Comparison of ENCODE assay signal across 22 cellular contexts in the genomic region with DNA sequence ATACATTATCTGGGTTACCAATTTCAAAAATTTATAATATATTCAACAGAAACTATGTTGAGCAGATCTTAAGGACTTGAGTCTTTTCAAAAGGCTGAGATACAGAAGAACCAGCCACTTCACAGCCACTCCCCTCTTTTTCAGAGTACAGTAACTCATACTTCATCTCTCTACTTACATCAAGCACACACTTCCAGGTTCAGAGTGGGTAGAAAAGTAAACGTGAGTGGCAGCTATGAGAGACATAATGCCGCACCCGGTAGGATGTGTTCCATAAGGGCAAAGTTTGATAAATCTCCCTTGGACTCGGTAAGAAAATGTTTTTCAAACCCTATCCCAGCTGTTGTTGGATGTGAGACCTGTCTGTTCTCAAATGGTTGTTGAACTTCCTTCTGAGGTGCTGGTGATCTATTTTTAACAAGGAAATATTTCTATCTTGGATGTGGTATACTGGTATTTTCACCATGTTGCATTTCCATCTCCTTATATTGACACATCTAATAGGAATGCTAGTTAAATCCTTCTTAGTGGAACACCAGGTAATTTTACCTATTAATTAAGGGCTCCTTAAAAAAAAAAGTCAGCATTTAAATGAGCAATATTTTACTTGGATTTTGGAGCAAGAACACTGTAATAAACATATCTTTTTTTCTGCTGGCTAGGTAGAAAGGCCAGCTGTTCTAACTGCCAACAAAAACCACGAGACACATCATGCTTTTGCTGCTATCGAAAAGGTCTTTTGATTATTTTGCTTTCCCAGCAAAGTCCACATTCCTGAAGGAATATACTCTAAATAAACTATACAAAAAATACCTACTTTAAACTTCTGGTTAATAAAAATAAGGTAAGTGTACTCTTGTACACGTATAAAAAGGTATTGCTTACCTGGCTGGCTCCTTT. TPM values are rescaled to one million over a fixed set of nuclear protein-coding genes. Genes with fewer than 3 reads are reported as not detected.
DNase-seq lines count a peak whose midpoint lies in the region; ATAC-seq and TF ChIP-seq lines count a peak whose summit lies in the region.
"Had no signal": no experiment of that assay in that cellular context is flagged by ENCODE, and none has a peak within 500 bp of the region (broad histone marks: within the 10 kb centered on the region; RNA-seq: fewer than 3 reads in every experiment).

No MANE protein-coding gene starts in this region.

- no peak for TF ChIP-seq CTCF in fibroblast of the aortic adventitia (IDR thresholded peaks at IDR 0.05; ENCODE audit: insufficient read depth, low read length)
- TF ChIP-seq CTCF in progenitor cell of endocrine pancreas (IDR thresholded peaks at IDR 0.05; ENCODE audit: unreplicated experiment), result no peak

- no peak for ATAC-seq in right cardiac atrium
- ATAC-seq: esophagus mucosa; K562; naive thymus-derived CD4-positive, alpha-beta T cell had no signal

- H3K4me3 ChIP-seq in fibroblast of the aortic adventitia (ENCODE audit: low read depth, low read length), result no peak overlapping the region
- H3K4me3 ChIP-seq in right cardiac atrium (ENCODE audit: low read length), result no peak overlapping the region
- H3K4me3 ChIP-seq: dorsolateral prefrontal cortex, K562, prostate gland, SJCRH30, stomach had no signal

- H3K4me1 ChIP-seq in right cardiac atrium (ENCODE audit: control insufficient read depth, insufficient read depth, low read length), result peaks cover 1% of the 10 kb centered on the region
- H3K4me1 ChIP-seq: prostate gland had no signal

- DNase-seq in DMS79 (lab: John Stamatoyannopoulos, UW) (peak; percentile 38), NCI-H187 treated with DMSO at 0.1 percent for 48 hours (lab: John Stamatoyannopoulos, UW) (peak; percentile 67), fibroblast of the aortic adventitia (ENCODE audit: low read depth) (peak; percentile 64), progenitor cell of endocrine pancreas (ENCODE audit: low spot score, unreplicated experiment) (no peak), DMS 273 treated with DMSO at 0.1 percent for 48 hours (lab: John Stamatoyannopoulos, UW) (no peak), MV-4-11 (lab: John Stamatoyannopoulos, UW) (no peak), right cardiac atrium (no peak)
- no peak for DNase-seq in activated T-cell treated with anti-CD3 and anti-CD28 coated beads, Interleukin-2, amount 50 U/mL, for 24 hours
- DNase-seq: activated CD4-positive, alpha-beta T cell treated with anti-CD3 and anti-CD28 coated beads for 48 hours; activated naive CD4-positive, alpha-beta T cell treated with Interleukin-2 at 50 U/mL for 16 hours; CD8-positive, alpha-beta memory T cell; dorsolateral prefrontal cortex; kidney glomerular epithelial cell; naive thymus-derived CD4-positive, alpha-beta T cell; NCI-H1105 treated with DMSO at 0.1 percent for 48 hours; SJCRH30; stomach had no signal

- intact Hi-C loops in right cardiac atrium (cut with DNase I), result no loop called here

- H3K9me3 Mint-ChIP-seq in progenitor cell of endocrine pancreas (ENCODE audit: low read depth), result no peaks in the 10 kb centered on the region
- H3K9me3 Mint-ChIP-seq in activated T-cell treated with anti-CD3 and anti-CD28 coated beads, Interleukin-2, amount 50 U/mL, for 24 hours, result no peaks in the 10 kb centered on the region
- H3K9me3 Mint-ChIP-seq: brain; CD8-positive, alpha-beta memory T cell; naive thymus-derived CD4-positive, alpha-beta T cell had no signal

- H3K4me1 Mint-ChIP-seq in progenitor cell of endocrine pancreas (ENCODE audit: low read depth), result peaks cover 18% of the 10 kb centered on the region
- no peaks in the 10 kb centered on the region for H3K4me1 Mint-ChIP-seq in activated T-cell treated with anti-CD3 and anti-CD28 coated beads, Interleukin-2, amount 50 U/mL, for 24 hours (ENCODE audit: low read depth)
- H3K4me1 Mint-ChIP-seq: CD8-positive, alpha-beta memory T cell; naive thymus-derived CD4-positive, alpha-beta T cell had no signal

- H3K27me3 Mint-ChIP-seq in progenitor cell of endocrine pancreas, result no peaks in the 10 kb centered on the region
- H3K27me3 Mint-ChIP-seq in activated T-cell treated with anti-CD3 and anti-CD28 coated beads, Interleukin-2, amount 50 U/mL, for 24 hours, result no peaks in the 10 kb centered on the region
- H3K27me3 Mint-ChIP-seq: brain had no signal

- H3K4me3 Mint-ChIP-seq in progenitor cell of endocrine pancreas (ENCODE audit: low read depth), result no peak overlapping the region
- no peak overlapping the region for H3K4me3 Mint-ChIP-seq in activated T-cell treated with anti-CD3 and anti-CD28 coated beads, Interleukin-2, amount 50 U/mL, for 24 hours
- H3K4me3 Mint-ChIP-seq: brain; CD8-positive, alpha-beta memory T cell; naive thymus-derived CD4-positive, alpha-beta T cell had no signal

- peaks cover 29% of the 10 kb centered on the region for H3K36me3 Mint-ChIP-seq in progenitor cell of endocrine pancreas (ENCODE audit: insufficient read depth)
- H3K36me3 Mint-ChIP-seq in activated T-cell treated with anti-CD3 and anti-CD28 coated beads, Interleukin-2, amount 50 U/mL, for 24 hours (ENCODE audit: low read depth), result no peaks in the 10 kb centered on the region
- H3K36me3 Mint-ChIP-seq: CD8-positive, alpha-beta memory T cell had no signal

- H3K27ac ChIP-seq in right cardiac atrium (ENCODE audit: low read length), result no peak overlapping the region
- H3K27ac ChIP-seq: HL-60, SJCRH30 had no signal

- peak overlapping the region; percentile 33 for H3K27ac Mint-ChIP-seq in progenitor cell of endocrine pancreas
- no peak overlapping the region for H3K27ac Mint-ChIP-seq in activated T-cell treated with anti-CD3 and anti-CD28 coated beads, Interleukin-2, amount 50 U/mL, for 24 hours
- H3K27ac Mint-ChIP-seq: CD8-positive, alpha-beta memory T cell; naive thymus-derived CD4-positive, alpha-beta T cell had no signal

- no peaks in the 10 kb centered on the region for H3K9me3 ChIP-seq in right cardiac atrium (ENCODE audit: control insufficient read depth, low read length)
- H3K9me3 ChIP-seq: prostate gland, SJCRH30, stomach had no signal

- no peaks in the 10 kb centered on the region for H3K27me3 ChIP-seq in right cardiac atrium (ENCODE audit: control insufficient read depth, insufficient read depth)
- H3K27me3 ChIP-seq: dorsolateral prefrontal cortex, SJCRH30, stomach had no signal

- WGBS in right cardiac atrium, result 62% methylated on average over 7 of the region's 7 CpGs

RNA-seq across cellular contexts. Expression of a gene that starts 28.2 kb away (rescaled TPM):
- total RNA-seq in fibroblast of the aortic adventitia (ENCODE audit: low replicate concordance) (211 and 318 TPM in 2 replicates), progenitor cell of endocrine pancreas (341 and 342 TPM in 2 replicates), right cardiac atrium (100 to 1,000 TPM; 105 to 162 (median 112) TPM)
- 61.2 TPM for polyA plus RNA-seq in right cardiac atrium

Comparison
In these comparisons a context has a peak if more than half of its experiments do, and no peak if none do; other contexts are left out.
1. DNase-seq: peak in DMS79 (single experiment), NCI-H187 treated with DMSO at 0.1 percent for 48 hours (single experiment) and fibroblast of the aortic adventitia (single experiment); none in progenitor cell of endocrine pancreas (single experiment), activated T-cell treated with anti-CD3 and anti-CD28 coated beads, Interleukin-2, amount 50 U/mL, for 24 hours (single experiment), DMS 273 treated with DMSO at 0.1 percent for 48 hours (single experiment), MV-4-11 (single experiment) and right cardiac atrium (0 of 3).